In the genomic region with DNA sequence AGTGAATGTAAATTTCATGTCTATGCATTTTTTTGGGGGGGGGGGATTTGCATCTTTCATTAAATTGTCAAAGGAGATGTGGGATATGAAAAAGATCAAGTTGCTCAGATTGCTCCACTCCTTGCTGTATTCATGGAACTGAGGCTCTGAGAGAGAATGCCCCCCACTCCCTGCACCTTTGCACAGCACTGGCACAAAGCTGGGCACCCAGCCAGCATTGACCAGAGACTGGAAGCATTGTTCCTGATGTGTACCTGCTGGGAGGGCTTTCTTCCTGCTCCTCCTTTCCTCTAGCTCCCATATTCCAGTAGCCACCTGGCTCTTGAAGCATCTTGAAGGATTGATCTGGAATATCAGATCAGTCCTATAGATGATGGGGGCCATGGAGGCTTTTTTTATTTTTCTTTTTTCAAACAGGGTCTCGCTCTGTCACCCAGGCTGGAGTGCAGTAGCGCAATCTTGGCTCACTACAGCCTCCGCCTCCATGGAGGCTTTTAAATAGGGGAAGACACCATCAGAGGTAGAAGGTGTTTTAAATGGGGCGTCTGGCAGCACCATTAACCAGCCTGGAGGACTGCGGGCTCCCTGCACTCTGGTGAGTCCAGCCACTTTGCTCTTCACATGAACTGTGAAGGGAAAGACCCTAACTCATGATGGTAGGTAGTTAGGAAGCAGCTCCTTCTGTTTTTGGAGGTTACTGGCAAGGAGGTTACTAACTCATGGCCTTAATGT, we compare ENCODE assay signal across 19 cellular contexts. TPM values are rescaled to one million over a fixed set of nuclear protein-coding genes. Genes with fewer than 3 reads are reported as not detected.
DNase-seq lines count a peak whose midpoint lies in the region; ATAC-seq, FAIRE-seq and TF ChIP-seq lines count a peak whose summit lies in the region.
"Had no signal": no experiment of that assay in that cellular context is flagged by ENCODE, and none has a peak within 500 bp of the region (broad histone marks: within the 10 kb centered on the region; RNA-seq: fewer than 3 reads in every experiment).

No MANE protein-coding gene starts in this region.

- peak overlapping the region in 1 of 2 experiments; percentile 68; a peak in 1 of 4 replicates for H3K4me2 ChIP-seq in H1 (ENCODE audit: insufficient read depth in 1 of 2, low read depth in 2 of 2, low read length in 2 of 2)
- H3K4me2 ChIP-seq in neural progenitor cell = no peak overlapping the region

- H3K14ac ChIP-seq in H1 (ENCODE audit: insufficient read length) = no peak overlapping the region

- TF ChIP-seq POLR2A in H1 (IDR thresholded peaks at IDR 0.05; ENCODE audit: control extremely low read depth in 1 of 2, low read depth in 2 of 2, low read length in 2 of 2) = no peak

- H4K20me1 ChIP-seq in H1 (replicated peaks in 1 of 2; ENCODE audit: control insufficient read depth in 1 of 2, insufficient read depth in 2 of 2, low read length in 2 of 2) (no peaks in the 10 kb centered on the region), neural progenitor cell (ENCODE audit: low read depth) (no peaks in the 10 kb centered on the region)

- H3K18ac ChIP-seq in H1 (ENCODE audit: extremely low read depth, low read length) = no peak overlapping the region

- no peak overlapping the region for H3K23ac ChIP-seq in H1 (ENCODE audit: insufficient read length)

- H3K27me3 ChIP-seq in H1 (replicated peaks in 1 of 4; ENCODE audit: control insufficient read depth in 3 of 4, extremely low read depth in 1 of 4, insufficient read depth in 3 of 4, low read length in 3 of 4) (peaks cover 0 to 19% (median 13%) of the 10 kb centered on the region in 4 experiments; a peak in 5 of 7 replicates), neural progenitor cell (peaks cover 6% of the 10 kb centered on the region)

- CTCF ChIA-PET in H1 (lab: Charles Lee; ENCODE audit: partially characterized antibody) = interaction anchor here (0.6 to 2.7 kb wide), 13 partner anchors 9 to 181 kb away, joined by 3 to 17 read pairs (median 5); partner anchors contain the start of gene PDRG1

- 90% methylated on average over 5 of the region's 5 CpGs; no CpG with 5 or more reads in 1 of the 2 experiments for WGBS in H1 (ENCODE audit: extremely low coverage in 1 of 2, insufficient coverage in 1 of 2, insufficient read length in 1 of 2, insufficient replicate concordance in 2 of 2, low coverage in 1 of 2, low lambda C conversion rate in 2 of 2, missing lambda C conversion rate in 1 of 2), 2 experiments

- no peak for FAIRE-seq in H1 (lab: Jason Lieb, UNC)
- FAIRE-seq: G401.6, GM12891 had no signal

- H3K4me1 ChIP-seq in H1 (replicated peaks in 1 of 4; ENCODE audit: control insufficient read depth in 3 of 4, insufficient read depth in 4 of 4, low read length in 3 of 4) (peaks cover 3 to 34% (median 18%) of the 10 kb centered on the region in 4 experiments), neural progenitor cell (peaks cover 11% of the 10 kb centered on the region)

- H3K27ac ChIP-seq in H1 (ENCODE audit: low read depth, low read length) (no peak overlapping the region), neural progenitor cell (no peak overlapping the region)
- H3K27ac ChIP-seq: RWPE1, SJSA1 had no signal

- H3K56ac ChIP-seq in H1 (replicated peaks; ENCODE audit: insufficient read length, low read depth, low read length) = no peak overlapping the region

- H3K27me3 Mint-ChIP-seq in activated T-cell treated with anti-CD3 and anti-CD28 coated beads, Interleukin-2, amount 50 U/mL, for 4 hours (ENCODE audit: low read depth) = peaks cover 29% of the 10 kb centered on the region
- peaks cover 6% of the 10 kb centered on the region for H3K27me3 Mint-ChIP-seq in neural progenitor cell (ENCODE audit: insufficient read depth, low read depth)
- peaks cover 16% of the 10 kb centered on the region for H3K27me3 Mint-ChIP-seq in endothelial cell (ENCODE audit: unreplicated experiment)

- POLR2A ChIA-PET in H1 (lab: Charles Lee; ENCODE audit: partially characterized antibody) = interaction anchor here (1.3 to 1.6 kb wide), 3 partner anchors 8 to 173 kb away, joined by 3 to 6 read pairs (median 3); no protein-coding TSS in a partner anchor

- no peak for TF ChIP-seq RAD21 in H1 (IDR thresholded peaks at IDR 0.05 in 1 of 2, conservative IDR thresholded peaks at IDR 0.05 in 1 of 2; ENCODE audit: low read depth in 2 of 2, low read length in 2 of 2)

- no peak overlapping the region for H3K27ac Mint-ChIP-seq in neural progenitor cell
- no peak overlapping the region for H3K27ac Mint-ChIP-seq in endothelial cell (ENCODE audit: unreplicated experiment)

- H4K5ac ChIP-seq in H1 (ENCODE audit: insufficient read length, low read depth, low read length) = no peak overlapping the region

- no peak overlapping the region for H3K4ac ChIP-seq in H1 (replicated peaks; ENCODE audit: insufficient read length, low read depth, low read length)

- H3K9me3 ChIP-seq in H1 (ENCODE audit: insufficient read depth in 2 of 2, low read depth in 1 of 2, low read length in 1 of 2) = no peaks in the 10 kb centered on the region
- H3K9me3 ChIP-seq in neural progenitor cell (ENCODE audit: low read depth) = no peaks in the 10 kb centered on the region
- H3K9me3 ChIP-seq: HAP-1, SJSA1 had no signal

- TF ChIP-seq CTCF in H1 (IDR thresholded peaks at IDR 0.05; ENCODE audit: control extremely low read depth in 1 of 3, insufficient read depth in 1 of 3, low read depth in 1 of 3, low read length in 3 of 3) = no peak
- no peak for TF ChIP-seq CTCF in neural progenitor cell (IDR thresholded peaks at IDR 0.05)
- no peak for TF ChIP-seq CTCF in endothelial cell (IDR thresholded peaks at IDR 0.05; ENCODE audit: unreplicated experiment)

- no peak overlapping the region for H3K4me3 Mint-ChIP-seq in activated T-cell treated with anti-CD3 and anti-CD28 coated beads, Interleukin-2, amount 50 U/mL, for 4 hours
- H3K4me3 Mint-ChIP-seq in neural progenitor cell (peak overlapping the region; percentile 82), endothelial cell (ENCODE audit: unreplicated experiment) (no peak overlapping the region)

- H3K79me1 ChIP-seq in H1 (ENCODE audit: low read depth, low read length) = no peaks in the 10 kb centered on the region

- no peak overlapping the region for H4K91ac ChIP-seq in H1 (replicated peaks; ENCODE audit: insufficient read length, low read length)

- H3K79me2 ChIP-seq in H1 (ENCODE audit: control insufficient read depth in 1 of 2, insufficient read depth in 2 of 2, low read length in 2 of 2) = no peaks in the 10 kb centered on the region
- H3K79me2 ChIP-seq in neural progenitor cell (ENCODE audit: low read depth) = no peaks in the 10 kb centered on the region

- no peak overlapping the region for H2AFZ ChIP-seq in H1 (ENCODE audit: low read length)
- H2AFZ ChIP-seq in neural progenitor cell (replicated peaks) = no peak overlapping the region

- H3F3A ChIP-seq in neural progenitor cell (ENCODE audit: low read depth) = peaks cover 28% of the 10 kb centered on the region

- no peak overlapping the region for H2BK120ac ChIP-seq in H1 (replicated peaks; ENCODE audit: low read depth, low read length)

- no peak overlapping the region for H2AK5ac ChIP-seq in H1 (ENCODE audit: low read depth, low read length)

- no peak overlapping the region for H3K4me3 ChIP-seq in H1 (ENCODE audit: extremely low read depth in 1 of 4, insufficient read depth in 2 of 4, low read depth in 3 of 4, low read length in 4 of 4)
- H3K4me3 ChIP-seq in neural progenitor cell = no peak overlapping the region
- H3K4me3 ChIP-seq: HAP-1, SJSA1 had no signal

- no peaks in the 10 kb centered on the region for H3K36me3 Mint-ChIP-seq in activated T-cell treated with anti-CD3 and anti-CD28 coated beads, Interleukin-2, amount 50 U/mL, for 4 hours (ENCODE audit: insufficient read depth)
- H3K36me3 Mint-ChIP-seq in neural progenitor cell (no peaks in the 10 kb centered on the region), endothelial cell (ENCODE audit: low read depth, unreplicated experiment) (peaks cover 4% of the 10 kb centered on the region)
- H3K36me3 Mint-ChIP-seq: CD4-positive, CD25-positive, alpha-beta regulatory T cell had no signal

- H2BK5ac ChIP-seq in H1 (ENCODE audit: low read depth, low read length) = no peak overlapping the region

- H2BK20ac ChIP-seq in H1 (ENCODE audit: low read length) = no peak overlapping the region

- H3K36me3 ChIP-seq in H1 (ENCODE audit: control insufficient read depth in 2 of 4, insufficient read depth in 4 of 4, low read length in 3 of 4) (no peaks in the 10 kb centered on the region), neural progenitor cell (no peaks in the 10 kb centered on the region)
- H3K36me3 ChIP-seq: HAP-1, SJSA1 had no signal

- H3K23me2 ChIP-seq in H1 (ENCODE audit: low read depth, low read length) = peaks cover 15% of the 10 kb centered on the region

- no peak overlapping the region for H4K8ac ChIP-seq in H1 (ENCODE audit: extremely low read depth, insufficient read depth, low read length)

- H3K9ac ChIP-seq in H1 (replicated peaks in 1 of 4; ENCODE audit: extremely low read depth in 1 of 4, low read depth in 3 of 4, low read length in 3 of 4) (no peak overlapping the region), neural progenitor cell (no peak overlapping the region)

- no peak for ATAC-seq in activated T-cell treated with anti-CD3 and anti-CD28 coated beads, Interleukin-2, amount 50 U/mL, for 4 hours
- ATAC-seq in GM21723 (IDR thresholded peaks at IDR 0.05; ENCODE audit: unreplicated experiment) = no peak

- no peak for TF ChIP-seq EP300 in H1 (IDR thresholded peaks at IDR 0.05; ENCODE audit: borderline replicate concordance in 1 of 2, low read depth in 2 of 2, low read length in 2 of 2)

- peaks cover 9% of the 10 kb centered on the region for H3K4me1 Mint-ChIP-seq in activated T-cell treated with anti-CD3 and anti-CD28 coated beads, Interleukin-2, amount 50 U/mL, for 4 hours (ENCODE audit: low read depth)
- peaks cover 25% of the 10 kb centered on the region for H3K4me1 Mint-ChIP-seq in neural progenitor cell
- peaks cover 8% of the 10 kb centered on the region for H3K4me1 Mint-ChIP-seq in endothelial cell (ENCODE audit: unreplicated experiment)

- no peak overlapping the region for H2BK15ac ChIP-seq in H1 (ENCODE audit: low read length)

- H2BK12ac ChIP-seq in H1 (ENCODE audit: low read depth, low read length) = no peak overlapping the region

- DNase-seq in activated T-cell treated with anti-CD3 and anti-CD28 coated beads, Interleukin-2, amount 50 U/mL, for 1 hour = peak; percentile 8
- no peak for DNase-seq in activated T-cell treated with anti-CD3 and anti-CD28 coated beads, Interleukin-2, amount 50 U/mL, for 4 hours
- DNase-seq in H1 (ENCODE audit: low read depth in 1 of 2, low spot score in 2 of 2) (no peak), neural progenitor cell (ENCODE audit: low spot score) (no peak), amniotic stem cell (lab: John Stamatoyannopoulos, UW) (no peak), LoVo (ENCODE audit: low spot score) (no peak), endothelial cell (ENCODE audit: low spot score) (no peak)
- DNase-seq: CD4-positive, CD25-positive, alpha-beta regulatory T cell; DMS79 treated with DMSO at 0.1 percent for 48 hours; Karpas-422; NCI-H1930; NCI-H2171 treated with DMSO at 0.1 percent for 48 hours had no signal

- H3K9me3 Mint-ChIP-seq in activated T-cell treated with anti-CD3 and anti-CD28 coated beads, Interleukin-2, amount 50 U/mL, for 4 hours = no peaks in the 10 kb centered on the region
- no peaks in the 10 kb centered on the region for H3K9me3 Mint-ChIP-seq in neural progenitor cell
- no peaks in the 10 kb centered on the region for H3K9me3 Mint-ChIP-seq in endothelial cell (ENCODE audit: unreplicated experiment)

RNA-seq across cellular contexts. Expression of gene DUSP15, which starts 10.9 kb away (rescaled TPM):
- total RNA-seq in activated T-cell treated with anti-CD3 and anti-CD28 coated beads, Interleukin-2, amount 50 U/mL, for 4 hours = not detected
- total RNA-seq in H1 (2021; fragmentation: NEBNext Ultra II Directional; extraction: Animal tissue kit (Norgen Biotek cat#: 25700)) = 0.91 and 1.0 TPM in 2 replicates
- 3.2 and 6.0 TPM in 2 replicates for polyA plus RNA-seq in H1 (2011; rRNA removed)
- 3.9 TPM for polyA plus RNA-seq in H1 (2011; cell fraction: cytosol; rRNA removed)
- polyA plus RNA-seq in H1 (2011; cell fraction: nucleus; rRNA removed) = 4.7 TPM
- 0.77 to 3.2 TPM (median 2.8 TPM) in 4 replicates for polyA plus RNA-seq in H1 (2012, experiment 1 of 2)
- 1.6 TPM for polyA plus RNA-seq in H1 (2012, experiment 2 of 2)
- 0.87 TPM for polyA plus RNA-seq in H1 (2013, experiment 1 of 2)
- 0.79 TPM for polyA plus RNA-seq in H1 (2013, experiment 2 of 2)
- polyA minus RNA-seq in H1 (2011; rRNA and poly(A)+ RNA removed) = 0.39 and 1.1 TPM in 2 replicates
- polyA minus RNA-seq in H1 (2011; cell fraction: cytosol; rRNA and poly(A)+ RNA removed) = 2.6 TPM
- 5.4 TPM for polyA minus RNA-seq in H1 (2011; cell fraction: nucleus; rRNA and poly(A)+ RNA removed)
- total RNA-seq in neural progenitor cell (ENCODE audit: low replicate concordance) (0.45 and 1.1 TPM in 2 replicates), endothelial cell (ENCODE audit: unreplicated experiment) (2.1 TPM)
- total RNA-seq: CD4-positive, CD25-positive, alpha-beta regulatory T cell had no signal
- polyA plus RNA-seq: CD4-positive, CD25-positive, alpha-beta regulatory T cell had no signal

RNA-seq across cellular contexts. Expression of gene TTLL9, which starts 11.0 kb away (rescaled TPM):
- total RNA-seq in activated T-cell treated with anti-CD3 and anti-CD28 coated beads, Interleukin-2, amount 50 U/mL, for 4 hours = not detected
- total RNA-seq in H1 (2021; fragmentation: NEBNext Ultra II Directional; extraction: Animal tissue kit (Norgen Biotek cat#: 25700)) = not detected in 2 replicates
- polyA plus RNA-seq in H1 (2011; rRNA removed) = 0.06 and 0.19 TPM in 2 replicates
- 0.10 TPM for polyA plus RNA-seq in H1 (2011; cell fraction: cytosol; rRNA removed)
- polyA plus RNA-seq in H1 (2011; cell fraction: nucleus; rRNA removed) = 0.20 TPM
- polyA plus RNA-seq in H1 (2012, experiment 1 of 2) = 0.15 to 0.24 TPM (median 0.16 TPM) in 3 of 4 replicates, not detected in the other
- not detected for polyA plus RNA-seq in H1 (2012, experiment 2 of 2)
- not detected for polyA plus RNA-seq in H1 (2013, experiment 1 of 2)
- polyA plus RNA-seq in H1 (2013, experiment 2 of 2) = 0.04 TPM
- polyA minus RNA-seq in H1 (2011; rRNA and poly(A)+ RNA removed) = 0.20 TPM in 1 of 2 replicates, not detected in the other
- not detected for polyA minus RNA-seq in H1 (2011; cell fraction: cytosol; rRNA and poly(A)+ RNA removed)
- not detected for polyA minus RNA-seq in H1 (2011; cell fraction: nucleus; rRNA and poly(A)+ RNA removed)
- total RNA-seq in neural progenitor cell (ENCODE audit: low replicate concordance) = 0.34 TPM in 1 of 2 replicates, not detected in the other
- 0.46 TPM for total RNA-seq in endothelial cell (ENCODE audit: unreplicated experiment)
- total RNA-seq: CD4-positive, CD25-positive, alpha-beta regulatory T cell; SJSA1 had no signal
- polyA plus RNA-seq: CD4-positive, CD25-positive, alpha-beta regulatory T cell had no signal

RNA-seq across cellular contexts. Expression of gene FOXS1, which starts 14.0 kb away (rescaled TPM):
- not detected for total RNA-seq in activated T-cell treated with anti-CD3 and anti-CD28 coated beads, Interleukin-2, amount 50 U/mL, for 4 hours
- total RNA-seq in H1 (2021; fragmentation: NEBNext Ultra II Directional; extraction: Animal tissue kit (Norgen Biotek cat#: 25700)) = not detected in 2 replicates
- 0.45 and 0.47 TPM in 2 replicates for polyA plus RNA-seq in H1 (2011; rRNA removed)
- 0.36 TPM for polyA plus RNA-seq in H1 (2011; cell fraction: cytosol; rRNA removed)
- polyA plus RNA-seq in H1 (2011; cell fraction: nucleus; rRNA removed) = 0.43 TPM
- polyA plus RNA-seq in H1 (2012, experiment 1 of 2) = 0.13 to 0.28 TPM in 2 of 4 replicates, not detected in the others
- 0.26 TPM for polyA plus RNA-seq in H1 (2012, experiment 2 of 2)
- 0.12 TPM for polyA plus RNA-seq in H1 (2013, experiment 1 of 2)
- polyA plus RNA-seq in H1 (2013, experiment 2 of 2) = 0.20 TPM
- not detected in 2 replicates for polyA minus RNA-seq in H1 (2011; rRNA and poly(A)+ RNA removed)
- not detected for polyA minus RNA-seq in H1 (2011; cell fraction: cytosol; rRNA and poly(A)+ RNA removed)
- 1.00 TPM for polyA minus RNA-seq in H1 (2011; cell fraction: nucleus; rRNA and poly(A)+ RNA removed)
- total RNA-seq in neural progenitor cell (ENCODE audit: low replicate concordance) = 0.53 TPM in 1 of 2 replicates, not detected in the other
- total RNA-seq in endothelial cell (ENCODE audit: unreplicated experiment) = 9.6 TPM
- total RNA-seq: A172; CD4-positive, CD25-positive, alpha-beta regulatory T cell had no signal
- polyA plus RNA-seq: CD4-positive, CD25-positive, alpha-beta regulatory T cell had no signal

RNA-seq across cellular contexts. Expression of gene MYLK2, which starts 40.3 kb away (rescaled TPM):
- under 1 TPM in 2 of 3 donors, not detected in 1; 0.10 to 0.11 TPM for total RNA-seq in activated T-cell treated with anti-CD3 and anti-CD28 coated beads, Interleukin-2, amount 50 U/mL, for 4 hours
- 0.22 TPM in 1 of 2 replicates, not detected in the other for total RNA-seq in H1 (2021; fragmentation: NEBNext Ultra II Directional; extraction: Animal tissue kit (Norgen Biotek cat#: 25700))
- 0.26 and 0.27 TPM in 2 replicates for polyA plus RNA-seq in H1 (2011; rRNA removed)
- polyA plus RNA-seq in H1 (2011; cell fraction: cytosol; rRNA removed) = 0.36 TPM
- polyA plus RNA-seq in H1 (2011; cell fraction: nucleus; rRNA removed) = 0.73 TPM
- 0.21 to 0.41 TPM (median 0.23 TPM) in 4 replicates for polyA plus RNA-seq in H1 (2012, experiment 1 of 2)
- polyA plus RNA-seq in H1 (2012, experiment 2 of 2) = 0.13 TPM
- polyA plus RNA-seq in H1 (2013, experiment 1 of 2) = 0.20 TPM
- polyA plus RNA-seq in H1 (2013, experiment 2 of 2) = 0.22 TPM
- polyA minus RNA-seq in H1 (2011; rRNA and poly(A)+ RNA removed) = 0.09 and 0.32 TPM in 2 replicates
- polyA minus RNA-seq in H1 (2011; cell fraction: cytosol; rRNA and poly(A)+ RNA removed) = not detected
- polyA minus RNA-seq in H1 (2011; cell fraction: nucleus; rRNA and poly(A)+ RNA removed) = 0.40 TPM
- total RNA-seq in neural progenitor cell (ENCODE audit: low replicate concordance) = 0.22 TPM in 1 of 2 replicates, not detected in the other
- total RNA-seq in endothelial cell (ENCODE audit: unreplicated experiment) = 1.7 TPM
- total RNA-seq: CD4-positive, CD25-positive, alpha-beta regulatory T cell had no signal
- polyA plus RNA-seq: CD4-positive, CD25-positive, alpha-beta regulatory T cell had no signal
